ENCODE assay signal across 11 cellular contexts in genomic region chr2:86900687-86901086, GRCh38. TPM values are rescaled to one million over a fixed set of nuclear protein-coding genes. Genes with fewer than 3 reads are reported as not detected.
DNase-seq lines count a peak whose midpoint lies in the region; ATAC-seq and TF ChIP-seq lines count a peak whose summit lies in the region.
"Not testable (repeated sequence)": the region's sequence is repeated elsewhere in the genome, so short reads cannot be mapped to it uniquely, and the experiment has no call there.
"Had no signal": no experiment of that assay in that cellular context is flagged by ENCODE, and none has a peak within 500 bp of the region (broad histone marks: within the 10 kb centered on the region; RNA-seq: fewer than 3 reads in every experiment).

No MANE protein-coding gene starts in this region.

- not testable (repeated sequence) for H3K9me3 Mint-ChIP-seq in endodermal cell

- H3K4me1 Mint-ChIP-seq in endodermal cell, result not testable (repeated sequence)

- H3K27ac Mint-ChIP-seq in endodermal cell, result not testable (repeated sequence)

- WGBS in endodermal cell (ENCODE audit: insufficient coverage in 1 of 2, insufficient read length in 1 of 2), 2 experiments, result 47% methylated on average over 3 of the region's 4 CpGs; no CpG with 5 or more reads in 1 of the 2 experiments
- 41% methylated on average over 4 of the region's 4 CpGs for WGBS in liver
- 44 to 55% methylated on average over 4 of the region's 4 CpGs for WGBS in thyroid gland, 2 donors

- CTCF ChIA-PET in BJ (lab: Yijun Ruan, JAX); HCT116 (lab: Charles Lee): not testable (repeated sequence)

- not testable (repeated sequence) for H4K20me1 ChIP-seq in HCT116 (ENCODE audit: insufficient read depth)

- TF ChIP-seq CTCF in BJ (IDR thresholded peaks at IDR 0.05; ENCODE audit: insufficient read depth, low read depth, low read length), result 0 out of 2 replicates have a peak, but pooled peaks have one; percentile 2
- TF ChIP-seq CTCF in HCT116 (IDR thresholded peaks at IDR 0.05 in 2 of 3, conservative IDR thresholded peaks at IDR 0.05 in 1 of 3; ENCODE audit: borderline replicate concordance in 1 of 3, insufficient read depth in 1 of 3, low read depth in 2 of 3, low read length in 2 of 3), result peak in 2 of 3 experiments; percentile 6 to 31; a peak in 1 of 6 replicates
- peak; percentile 62 for TF ChIP-seq CTCF in endodermal cell (conservative IDR thresholded peaks at IDR 0.05)
- TF ChIP-seq CTCF in foreskin fibroblast (IDR thresholded peaks at IDR 0.05; ENCODE audit: low read depth, low read length); liver (IDR thresholded peaks at IDR 0.05; ENCODE audit: low read depth, low read length, missing input control); thyroid gland (IDR thresholded peaks at IDR 0.05): not testable (repeated sequence)

- BruUV-seq in HCT116 (replicated peaks; lab: Mats Ljungman, UMichigan), result not testable (repeated sequence)

- not testable (repeated sequence) for H3K9me3 ChIP-seq in HCT116 (ENCODE audit: control insufficient read depth in 1 of 2, insufficient read depth in 1 of 2, low read depth in 1 of 2, low read length in 2 of 2); endodermal cell (ENCODE audit: control insufficient read depth, low read length); liver (ENCODE audit: control insufficient read depth in 4 of 4, low read length in 3 of 4); thyroid gland

- RAD21 ChIA-PET in HCT116 (lab: Charles Lee; ENCODE audit: low non-redundant PET in 1 of 2, low total read pairs in 2 of 2, uncharacterized antibody in 2 of 2, unreplicated experiment in 2 of 2), result not testable (repeated sequence)

- POLR2A ChIA-PET in BJ (lab: Charles Lee); HCT116 (lab: Charles Lee): not testable (repeated sequence)

- not testable (repeated sequence) for H3K36me3 ChIP-seq in BJ (ENCODE audit: control insufficient read depth, insufficient read depth, low read length); HCT116 (ENCODE audit: control insufficient read depth in 1 of 2, insufficient read depth in 2 of 2, low read length in 2 of 2); endodermal cell (ENCODE audit: control insufficient read depth, insufficient read depth, low read length); liver (ENCODE audit: control insufficient read depth in 4 of 4, insufficient read depth in 3 of 4, low read depth in 1 of 4, low read length in 3 of 4); thyroid gland

- in situ Hi-C loops in SK-MEL-5 (cut with HindIII; ENCODE audit: low pct_unique_long_range_greater_than_20kb, low sequenced_read_pairs), result not testable (repeated sequence)

- H3K9me2 ChIP-seq in HCT116 (ENCODE audit: insufficient read depth), result not testable (repeated sequence)

- H3K79me2 ChIP-seq in HCT116 (ENCODE audit: insufficient read depth, low read length), result not testable (repeated sequence)

- H3K36me3 Mint-ChIP-seq in endodermal cell (ENCODE audit: low read depth), result not testable (repeated sequence)

- not testable (repeated sequence) for H3K4me2 ChIP-seq in HCT116 (ENCODE audit: low read length)

- DNase-seq in BJ (ENCODE audit: low read depth), result not testable (repeated sequence)
- DNase-seq in HCT116 (ENCODE audit: low read depth, low spot score) (peak; percentile 4), SK-MEL-5 (ENCODE audit: low read depth, low spot score) (peak; percentile 66), astrocyte of the hippocampus (ENCODE audit: low read depth, low spot score) (peak; percentile 14), endodermal cell (peak; percentile 49), foreskin fibroblast (peak; percentile 2 to 29), thyroid gland (peak; percentile 3 to 10)

- not testable (repeated sequence) for TF ChIP-seq POLR2A in HCT116 (IDR thresholded peaks at IDR 0.05; ENCODE audit: borderline replicate concordance, extremely low read depth, insufficient read depth, insufficient read length); thyroid gland (IDR thresholded peaks at IDR 0.05)

- not testable (repeated sequence) for H3K9ac ChIP-seq in HCT116 (ENCODE audit: low read length); endodermal cell (ENCODE audit: extremely low read depth, low read length, poor library complexity, severe bottlenecking); liver (ENCODE audit: low read depth in 1 of 2, low read length in 2 of 2)

- H2AFZ ChIP-seq in HCT116 (ENCODE audit: low read depth, low read length, poor library complexity, severe bottlenecking), result not testable (repeated sequence)

- peak; percentile 80 for ATAC-seq in HCT116

- H3K4me1 ChIP-seq in HCT116 (ENCODE audit: control insufficient read depth in 1 of 2, insufficient read depth in 2 of 2, low read length in 2 of 2); endodermal cell (ENCODE audit: control insufficient read depth, insufficient read depth, low read length); liver (ENCODE audit: control insufficient read depth in 4 of 4, insufficient read depth in 4 of 4, low read length in 3 of 4); thyroid gland: not testable (repeated sequence)

- not testable (repeated sequence) for H3K4me3 Mint-ChIP-seq in endodermal cell

- not testable (repeated sequence) for H3K27me3 ChIP-seq in BJ (ENCODE audit: control insufficient read depth, insufficient read depth, low read length); HCT116 (ENCODE audit: insufficient read depth, low read length); endodermal cell (ENCODE audit: control insufficient read depth, insufficient read depth, low read length, poor library complexity, severe bottlenecking); liver (ENCODE audit: control insufficient read depth in 4 of 4, insufficient read depth in 4 of 4, low read length in 3 of 4); thyroid gland

- H3K27me3 Mint-ChIP-seq in endodermal cell (ENCODE audit: insufficient read depth), result not testable (repeated sequence)

- TF ChIP-seq RAD21 in HCT116 (IDR thresholded peaks at IDR 0.05; ENCODE audit: low read depth), result peak; percentile 51
- TF ChIP-seq RAD21 in liver (IDR thresholded peaks at IDR 0.05), result peak; percentile 29 to 51

- not testable (repeated sequence) for H3K4me3 ChIP-seq in BJ (ENCODE audit: low read depth, low read length); HCT116 (replicated peaks in 1 of 2; ENCODE audit: low read depth in 1 of 2, low read length in 2 of 2); endodermal cell (ENCODE audit: low read length); foreskin fibroblast (ENCODE audit: low read depth in 1 of 2, low read length in 2 of 2); liver (ENCODE audit: low read depth in 1 of 3, low read length in 3 of 3); thyroid gland (replicated peaks in 1 of 3)

- intact Hi-C loops in HCT116 (cut with micrococcal nuclease); thyroid gland (cut with DNase I): not testable (repeated sequence)

- not testable (repeated sequence) for H3K27ac ChIP-seq in HCT116 (ENCODE audit: low read depth, low read length); endodermal cell (ENCODE audit: low read depth, low read length); liver (ENCODE audit: low read depth in 1 of 2, low read length in 2 of 2); thyroid gland

RNA-seq across cellular contexts. Expression of gene CD8B, which starts 39.0 kb away (rescaled TPM):
- polyA plus RNA-seq in BJ (2011; rRNA removed) (not detected in 2 replicates), liver (under 1 TPM; 0.39 to 0.89 TPM)
- not detected in 2 replicates for polyA minus RNA-seq in BJ (2011; rRNA and poly(A)+ RNA removed)
- total RNA-seq in HCT116 (2021; ENCODE audit: unreplicated experiment) (0.47 TPM), endodermal cell (not detected), liver (1 to 10 TPM in 1 of 2 donors, under 1 TPM in 1; 0.17 to 1.0 TPM), thyroid gland (1 to 10 TPM in 2 of 4 donors, under 1 TPM in 1, not detected in 1; 0.54 to 4.6 (median 3.5) TPM)
- polyA plus RNA-seq in HCT116 (2012), result not detected in 2 replicates
- total RNA-seq in SK-MEL-5 (2014; rRNA removed; shearing (Covaris generic)), result not detected in 2 replicates
- not detected in 2 replicates for polyA plus RNA-seq in SK-MEL-5 (2015; cell fraction: cytosol; rRNA removed)
- polyA plus RNA-seq in SK-MEL-5 (2015; cell fraction: nucleus; rRNA removed), result not detected in 2 replicates
- polyA plus RNA-seq in endodermal cell (2013, experiment 1 of 2), result not detected
- not detected for polyA plus RNA-seq in endodermal cell (2013, experiment 2 of 2)
- total RNA-seq: HFFc6, mesothelial cell of epicardium, smooth muscle cell had no signal
- polyA plus RNA-seq: smooth muscle cell had no signal

RNA-seq across cellular contexts. Expression of gene RGPD1, which starts 41.2 kb away (rescaled TPM):
- 0.38 TPM in 1 of 2 replicates, not detected in the other for polyA plus RNA-seq in BJ (2011; rRNA removed)
- polyA minus RNA-seq in BJ (2011; rRNA and poly(A)+ RNA removed), result 0.19 and 0.31 TPM in 2 replicates
- 0.32 TPM for total RNA-seq in HCT116 (2021; ENCODE audit: unreplicated experiment)
- polyA plus RNA-seq in HCT116 (2012), result 0.01 TPM in 1 of 2 replicates, not detected in the other
- 0.27 and 0.98 TPM in 2 replicates for total RNA-seq in SK-MEL-5 (2014; rRNA removed; shearing (Covaris generic))
- 0.33 and 0.37 TPM in 2 replicates for polyA plus RNA-seq in SK-MEL-5 (2015; cell fraction: cytosol; rRNA removed)
- 0.27 and 0.43 TPM in 2 replicates for polyA plus RNA-seq in SK-MEL-5 (2015; cell fraction: nucleus; rRNA removed)
- total RNA-seq in endodermal cell, result 10 to 100 TPM in 1 of 2 donors, 1 to 10 TPM in 1; 4.9 to 12.4 TPM
- 20.7 TPM for polyA plus RNA-seq in endodermal cell (2013, experiment 1 of 2)
- polyA plus RNA-seq in endodermal cell (2013, experiment 2 of 2), result 20.3 TPM
- total RNA-seq in liver, result under 1 TPM; 0.05 to 0.33 TPM
- polyA plus RNA-seq in liver, result under 1 TPM; 0.30 to 0.93 TPM
- total RNA-seq in thyroid gland, result 1 to 10 TPM in 2 of 4 donors, not detected in 2; 2.2 to 6.0 TPM
